Comparison of ENCODE assay signal across 1 cellular context in the genomic region with DNA sequence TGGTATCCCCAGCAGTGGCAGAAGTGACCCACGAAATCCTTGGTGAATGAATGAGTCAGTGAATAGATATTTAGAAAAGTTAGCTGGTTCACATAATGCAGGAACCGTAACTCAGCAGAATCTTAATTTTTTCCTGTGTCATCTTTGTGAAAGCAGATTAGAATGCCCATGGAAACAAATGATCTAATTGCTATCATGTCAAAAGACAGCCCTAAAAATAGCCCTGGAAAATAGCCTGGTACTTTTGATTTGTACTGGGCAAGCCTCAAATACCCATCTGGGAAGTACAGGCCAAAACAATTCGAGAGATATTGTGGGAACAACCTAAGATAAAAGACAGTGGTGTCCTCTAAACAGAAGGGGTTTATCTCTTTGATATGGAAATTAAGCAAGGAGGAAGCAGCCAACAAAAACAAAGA.
A peak's percentile ranks its signal among the peaks of the same experiment; 100 is the strongest.
TF ChIP-seq lines count a peak whose summit lies in the region.

No MANE protein-coding gene starts in this region.

TF ChIP-seq in IMR-90, 13 proteins besides CTCF, POLR2A, EP300 and RAD21:
- TF ChIP-seq, protein P1, sequence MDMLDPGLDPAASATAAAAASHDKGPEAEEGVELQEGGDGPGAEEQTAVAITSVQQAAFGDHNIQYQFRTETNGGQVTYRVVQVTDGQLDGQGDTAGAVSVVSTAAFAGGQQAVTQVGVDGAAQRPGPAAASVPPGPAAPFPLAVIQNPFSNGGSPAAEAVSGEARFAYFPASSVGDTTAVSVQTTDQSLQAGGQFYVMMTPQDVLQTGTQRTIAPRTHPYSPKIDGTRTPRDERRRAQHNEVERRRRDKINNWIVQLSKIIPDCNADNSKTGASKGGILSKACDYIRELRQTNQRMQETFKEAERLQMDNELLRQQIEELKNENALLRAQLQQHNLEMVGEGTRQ (IDR thresholded peaks at IDR 0.05; ENCODE audit: low read depth, low read length): no peak
- TF ChIP-seq CHD1 (IDR thresholded peaks at IDR 0.05; ENCODE audit: low read depth, low read length) (no peak), MAFK (IDR thresholded peaks at IDR 0.05; ENCODE audit: low read depth, low read length) (peak; percentile 59), NFE2L2 (IDR thresholded peaks at IDR 0.05; ENCODE audit: low read depth, low read length) (peak; percentile 9; the same call in 1 of the 2 replicates), FOS (IDR thresholded peaks at IDR 0.05; ENCODE audit: low read depth, low read length) (no peak), RFX5 (IDR thresholded peaks at IDR 0.05; ENCODE audit: low read depth, low read length) (peak; percentile 85)
